In genomic region chr7:48610705-48611104, GRCh38 we compare ENCODE assay signal across 32 cellular contexts.
"Had no signal": no experiment of that assay in that cellular context is flagged by ENCODE, and none has a peak within 500 bp of the region (broad histone marks: within the 10 kb centered on the region; RNA-seq: fewer than 3 reads in every experiment).

No MANE protein-coding gene starts in this region.

- H3K4me1 Mint-ChIP-seq: activated CD4-positive, alpha-beta memory T cell treated with anti-CD3 and anti-CD28 coated beads, Interleukin-2, amount 10 ng/mL, durations not matched to agents 7 days and 5 days; activated CD4-positive, alpha-beta T cell treated with anti-CD3 and anti-CD28 coated beads for 36 hours; activated CD4-positive, alpha-beta T cell treated with anti-CD3 and anti-CD28 coated beads, Interleukin-2, amount 10 ng/mL, durations not matched to agents 24 days and 14 days; activated naive CD4-positive, alpha-beta T cell treated with anti-CD3 and anti-CD28 coated beads, Interleukin-2, amount 10 ng/mL, durations not matched to agents 7 days and 5 days; activated naive CD8-positive, alpha-beta T cell treated with anti-CD3 and anti-CD28 coated beads, Interleukin-2, amount 10 ng/mL, durations not matched to agents 7 days and 5 days; brain; T-helper 17 cell had no signal

- H3K27ac Mint-ChIP-seq: activated CD4-positive, alpha-beta memory T cell treated with anti-CD3 and anti-CD28 coated beads, Interleukin-2, amount 10 ng/mL, durations not matched to agents 7 days and 5 days; activated CD4-positive, alpha-beta T cell treated with anti-CD3 and anti-CD28 coated beads for 36 hours; activated CD4-positive, alpha-beta T cell treated with anti-CD3 and anti-CD28 coated beads, Interleukin-2, amount 10 ng/mL, durations not matched to agents 24 days and 14 days; activated naive CD4-positive, alpha-beta T cell treated with anti-CD3 and anti-CD28 coated beads, Interleukin-2, amount 10 ng/mL, durations not matched to agents 7 days and 5 days; activated naive CD4-positive, alpha-beta T cell treated with anti-CD3 and anti-CD28 coated beads, Interleukin-2, amount 50 U/mL, for 72 hours; activated naive CD8-positive, alpha-beta T cell treated with anti-CD3 and anti-CD28 coated beads, Interleukin-2, amount 10 ng/mL, durations not matched to agents 7 days and 5 days; activated T-helper 1 cell treated with anti-CD3 and anti-CD28 coated beads, Interleukin-12 subunit alpha, Interleukin-12 subunit beta, Interleukin-2, Interleukin-4 antibody, amounts not matched to agents 30 ng/mL and 10 ng/mL and 1 ng/mL, durations not matched to agents 14 hours and 24 hours and 36 hours; activated T-helper 2 cell treated with anti-CD3 and anti-CD28 coated beads, Interferon-gamma antibody, Interleukin-2, Interleukin-4, amounts not matched to agents 10 μg/mL and 5 μg/mL and 100 μg/mL, durations not matched to agents 14 hours and 24 hours and 36 hours; brain; T-helper 17 cell; T-helper 2 cell treated with Interferon-gamma antibody and Interleukin-4, amounts not matched to agents 5 μg/mL and 100 μg/mL, for 36 hours had no signal

- H3K36me3 Mint-ChIP-seq: activated naive CD4-positive, alpha-beta T cell treated with anti-CD3 and anti-CD28 coated beads, Interleukin-2, amount 10 ng/mL, durations not matched to agents 7 days and 5 days; activated naive CD4-positive, alpha-beta T cell treated with anti-CD3 and anti-CD28 coated beads, Interleukin-2, amount 50 U/mL, for 72 hours; activated naive CD8-positive, alpha-beta T cell treated with anti-CD3 and anti-CD28 coated beads, Interleukin-2, amount 10 ng/mL, durations not matched to agents 7 days and 5 days; brain had no signal

- H3K9me3 Mint-ChIP-seq: activated CD4-positive, alpha-beta memory T cell treated with anti-CD3 and anti-CD28 coated beads, Interleukin-2, amount 10 ng/mL, durations not matched to agents 7 days and 5 days; activated CD4-positive, alpha-beta T cell treated with anti-CD3 and anti-CD28 coated beads, Interleukin-2, amount 10 ng/mL, durations not matched to agents 24 days and 14 days; T-helper 2 cell treated with Interferon-gamma antibody and Interleukin-4, amounts not matched to agents 5 μg/mL and 100 μg/mL, for 36 hours had no signal

- H3K36me3 ChIP-seq: ascending aorta, breast epithelium, cardiac muscle cell, colonic mucosa, esophagus squamous epithelium, gastroesophageal sphincter, heart right ventricle, WERI-Rb-1 had no signal

- H3K4me3 ChIP-seq: ascending aorta, breast epithelium, cardiac muscle cell, colonic mucosa, esophagus squamous epithelium, gastroesophageal sphincter, heart right ventricle had no signal

- DNase-seq: activated CD4-positive, alpha-beta memory T cell treated with anti-CD3 and anti-CD28 coated beads, Interleukin-2, amount 10 ng/mL, durations not matched to agents 7 days and 5 days; activated CD4-positive, alpha-beta T cell treated with anti-CD3 and anti-CD28 coated beads for 36 hours; activated CD4-positive, alpha-beta T cell treated with anti-CD3 and anti-CD28 coated beads, Interleukin-2, amount 10 ng/mL, durations not matched to agents 24 days and 14 days; activated CD4-positive, CD25-positive, alpha-beta regulatory T cell; activated CD4-positive, CD25-positive, alpha-beta regulatory T cell treated with anti-CD3 and anti-CD28 coated beads, Interleukin-2, amount 50 U/mL, for 72 hours; activated gamma-delta T cell; activated naive CD4-positive, alpha-beta T cell; activated naive CD4-positive, alpha-beta T cell treated with anti-CD3 and anti-CD28 coated beads, Interleukin-2, amount 10 ng/mL, durations not matched to agents 7 days and 5 days; activated naive CD8-positive, alpha-beta T cell treated with anti-CD3 and anti-CD28 coated beads, Interleukin-2, amount 10 ng/mL, durations not matched to agents 7 days and 5 days; activated T-cell treated with anti-CD3 and anti-CD28 coated beads, Interleukin-2, amount 50 U/mL, for 1 hour; activated T-cell treated with anti-CD3 and anti-CD28 coated beads, Interleukin-2, amount 50 U/mL, for 48 hours; central memory CD4-positive, alpha-beta T cell; cerebellar nuclear complex; colonic mucosa; effector CD8-positive, alpha-beta T cell; esophagus squamous epithelium; foreskin melanocyte; heart right ventricle; T-helper 1 cell; T-helper 17 cell; T1000; WERI-Rb-1 had no signal

- H3K27me3 ChIP-seq: ascending aorta, breast epithelium, cardiac muscle cell, colonic mucosa, esophagus squamous epithelium, heart right ventricle had no signal

- H3K9me3 ChIP-seq: ascending aorta, breast epithelium, colonic mucosa, esophagus squamous epithelium, gastroesophageal sphincter, heart right ventricle had no signal

- H3K4me3 Mint-ChIP-seq: activated CD4-positive, alpha-beta memory T cell treated with anti-CD3 and anti-CD28 coated beads, Interleukin-2, amount 10 ng/mL, durations not matched to agents 7 days and 5 days; activated CD4-positive, alpha-beta T cell treated with anti-CD3 and anti-CD28 coated beads for 36 hours; activated CD4-positive, alpha-beta T cell treated with anti-CD3 and anti-CD28 coated beads, Interleukin-2, amount 10 ng/mL, durations not matched to agents 24 days and 14 days; activated naive CD4-positive, alpha-beta T cell treated with anti-CD3 and anti-CD28 coated beads, Interleukin-2, amount 10 ng/mL, durations not matched to agents 7 days and 5 days; activated naive CD8-positive, alpha-beta T cell treated with anti-CD3 and anti-CD28 coated beads, Interleukin-2, amount 10 ng/mL, durations not matched to agents 7 days and 5 days; activated T-helper 1 cell treated with anti-CD3 and anti-CD28 coated beads, Interleukin-12 subunit alpha, Interleukin-12 subunit beta, Interleukin-2, Interleukin-4 antibody, amounts not matched to agents 30 ng/mL and 10 ng/mL and 1 ng/mL, durations not matched to agents 14 hours and 24 hours and 36 hours; brain; T-helper 17 cell; T-helper 2 cell treated with Interferon-gamma antibody and Interleukin-4, amounts not matched to agents 5 μg/mL and 100 μg/mL, for 36 hours had no signal

- H3K27ac ChIP-seq: ascending aorta, breast epithelium, cardiac muscle cell, colonic mucosa, epithelial cell of prostate, esophagus squamous epithelium, gastroesophageal sphincter, heart right ventricle, WERI-Rb-1 had no signal

- H3K4me1 ChIP-seq: ascending aorta, breast epithelium, colonic mucosa, esophagus squamous epithelium, gastroesophageal sphincter, heart right ventricle had no signal

- H3K27me3 Mint-ChIP-seq: activated CD4-positive, alpha-beta memory T cell treated with anti-CD3 and anti-CD28 coated beads, Interleukin-2, amount 10 ng/mL, durations not matched to agents 7 days and 5 days; activated CD4-positive, alpha-beta T cell treated with anti-CD3 and anti-CD28 coated beads for 36 hours; activated CD4-positive, alpha-beta T cell treated with anti-CD3 and anti-CD28 coated beads, Interleukin-2, amount 10 ng/mL, durations not matched to agents 24 days and 14 days; activated naive CD4-positive, alpha-beta T cell treated with anti-CD3 and anti-CD28 coated beads, Interleukin-2, amount 10 ng/mL, durations not matched to agents 7 days and 5 days; activated naive CD8-positive, alpha-beta T cell treated with anti-CD3 and anti-CD28 coated beads, Interleukin-2, amount 10 ng/mL, durations not matched to agents 7 days and 5 days; T-helper 17 cell had no signal

- ATAC-seq: activated CD4-positive, alpha-beta T cell treated with anti-CD3 and anti-CD28 coated beads for 36 hours; activated naive CD4-positive, alpha-beta T cell treated with anti-CD3 and anti-CD28 coated beads, Interleukin-2, amount 50 U/mL, for 72 hours; gastroesophageal sphincter; heart right ventricle; T-helper 17 cell had no signal
